In the genomic region with DNA sequence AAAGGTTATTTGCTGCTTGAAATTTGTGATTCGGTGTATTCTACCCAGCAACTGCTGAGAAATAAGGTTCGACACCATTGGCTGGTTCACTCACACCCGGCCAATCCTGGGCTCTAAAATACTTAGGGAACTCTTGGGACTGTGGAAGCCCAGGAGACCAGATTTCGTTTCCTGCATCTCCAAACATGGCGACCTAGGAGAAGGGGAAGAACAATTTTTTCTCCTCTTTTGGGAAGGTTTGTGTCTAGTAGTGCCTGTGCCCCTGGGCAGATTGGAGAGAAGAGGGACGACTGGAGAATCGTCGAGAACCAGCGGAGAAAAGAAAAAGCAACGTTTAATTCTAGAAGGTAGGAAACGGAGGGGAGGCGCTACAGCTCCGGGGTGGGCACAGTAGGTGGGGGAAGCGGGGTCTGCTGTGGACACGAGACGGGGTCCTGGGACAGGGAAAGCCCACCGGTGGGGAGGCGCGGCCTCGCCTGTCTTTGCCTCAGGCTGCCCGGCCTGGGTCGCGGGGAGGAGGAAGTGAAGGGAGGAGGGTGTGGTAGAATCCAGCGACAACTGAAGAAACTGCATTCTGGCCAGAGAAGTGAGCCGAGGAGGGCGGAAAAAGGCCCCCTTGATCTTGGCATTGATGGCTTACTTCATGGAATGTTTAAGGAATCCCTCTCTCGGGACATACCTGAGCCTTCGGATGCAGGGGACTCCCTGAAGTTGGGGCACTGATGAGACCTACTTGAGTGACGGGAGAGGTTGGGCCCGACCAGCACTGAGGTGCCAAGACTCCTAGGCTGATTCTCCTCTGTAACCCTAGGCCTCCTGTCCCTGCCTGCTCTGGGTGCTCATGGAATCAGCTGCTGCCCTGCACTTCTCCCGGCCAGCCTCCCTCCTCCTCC, we compare ENCODE assay signal across 8 cellular contexts. TPM values are rescaled to one million over a fixed set of nuclear protein-coding genes. Genes with fewer than 3 reads are reported as not detected.
DNase-seq lines count a peak whose midpoint lies in the region; ATAC-seq and TF ChIP-seq lines count a peak whose summit lies in the region.

A gene (plus strand): TSS at position 160 of the 893 bp plus-strand sequence. CDS start 682 bp downstream, at position 842.

- H3K4me2 ChIP-seq in GM23338 (peak within 1 kb of the TSS; percentile 71), Karpas-422 (ENCODE audit: low read depth, low read length, poor library complexity, severe bottlenecking) (peak within 1 kb of the TSS; percentile 89)

- no peaks in the 10 kb centered on the region for H3K9me2 ChIP-seq in GM23338 (ENCODE audit: insufficient read depth)
- H3K9me2 ChIP-seq in Karpas-422 (replicated peaks; ENCODE audit: insufficient read depth, low read length) = no peaks in the 10 kb centered on the region

- DNase-seq in Daoy (ENCODE audit: low read depth) (peak; percentile 90), GM23338 (ENCODE audit: low spot score) (peak; percentile 98), Karpas-422 (peak; percentile 95), RPMI7951 (ENCODE audit: low read depth) (peak; percentile 92), fibroblast of mammary gland (ENCODE audit: low read depth) (peak; percentile 93), naive B cell (peak; percentile 81)
- peak; percentile 63 for DNase-seq in activated T-helper 2 cell treated with anti-CD3 and anti-CD28 coated beads, Interferon-gamma antibody, Interleukin-2, Interleukin-4, amounts not matched to agents 10 μg/mL and 5 μg/mL and 100 μg/mL, durations not matched to agents 14 hours and 24 hours and 36 hours (ENCODE audit: low spot score)
- DNase-seq in stimulated activated naive CD8-positive, alpha-beta T cell treated with anti-CD3 and anti-CD28 coated beads, Interleukin-15, Interleukin-2, amounts not matched to agents 100 U/mL and 50 U/mL, for 24 hours = peak; percentile 64

- no peaks in the 10 kb centered on the region for H3K9me3 ChIP-seq in Karpas-422 (ENCODE audit: low read length)

- peak within 1 kb of the TSS; percentile 93 for H3K9ac ChIP-seq in Karpas-422 (ENCODE audit: low read length)

- H3K9me3 Mint-ChIP-seq in GM23338 (no peaks in the 10 kb centered on the region), naive B cell (no peaks in the 10 kb centered on the region)
- H3K9me3 Mint-ChIP-seq in activated T-helper 2 cell treated with anti-CD3 and anti-CD28 coated beads, Interferon-gamma antibody, Interleukin-2, Interleukin-4, amounts not matched to agents 10 μg/mL and 5 μg/mL and 100 μg/mL, durations not matched to agents 14 hours and 24 hours and 36 hours = no peaks in the 10 kb centered on the region

- ATAC-seq in GM23338 (peak; percentile 98), naive B cell (ENCODE audit: low read depth in 2 of 2) (peak; percentile 97 to 98)
- ATAC-seq in stimulated activated naive CD8-positive, alpha-beta T cell treated with anti-CD3 and anti-CD28 coated beads, Interleukin-15, Interleukin-2, amounts not matched to agents 100 U/mL and 50 U/mL, for 24 hours = peak; percentile 97

- H3K36me3 ChIP-seq in GM23338 (ENCODE audit: insufficient read depth) = peaks cover 7% of the 10 kb centered on the region
- H3K36me3 ChIP-seq in Karpas-422 (ENCODE audit: insufficient read depth, low read length) = peaks cover 33% of the 10 kb centered on the region

- H4K20me1 ChIP-seq in GM23338 (replicated peaks; ENCODE audit: insufficient read depth) = peaks cover 2% of the 10 kb centered on the region; the same call in 1 of the 2 replicates
- H4K20me1 ChIP-seq in Karpas-422 (ENCODE audit: insufficient read depth, low read depth, low read length) = no peaks in the 10 kb centered on the region

- H2AFZ ChIP-seq in GM23338 (peak within 1 kb of the TSS; percentile 73), Karpas-422 (ENCODE audit: low read length) (peak within 1 kb of the TSS; percentile 95)

- H3K79me2 ChIP-seq in GM23338 (replicated peaks; ENCODE audit: insufficient read depth) = peaks cover 14% of the 10 kb centered on the region
- peaks cover 39% of the 10 kb centered on the region for H3K79me2 ChIP-seq in Karpas-422 (ENCODE audit: low read length)

- TF ChIP-seq CTCF in GM23338 (conservative IDR thresholded peaks at IDR 0.05; ENCODE audit: low read depth in 2 of 2) = peak in 1 of 2 experiments; percentile 11; a peak in 1 of 4 replicates
- no peak for TF ChIP-seq CTCF in fibroblast of mammary gland (conservative IDR thresholded peaks at IDR 0.05; ENCODE audit: control insufficient read depth, insufficient read depth, low read depth, low read length)

- peak within 1 kb of the TSS; percentile 93 for H3K4me3 Mint-ChIP-seq in GM23338
- peak within 1 kb of the TSS; percentile 97 for H3K4me3 Mint-ChIP-seq in activated T-helper 2 cell treated with anti-CD3 and anti-CD28 coated beads, Interferon-gamma antibody, Interleukin-2, Interleukin-4, amounts not matched to agents 10 μg/mL and 5 μg/mL and 100 μg/mL, durations not matched to agents 14 hours and 24 hours and 36 hours (ENCODE audit: low read depth)
- peak within 1 kb of the TSS; percentile 92 to 100 (median 99) for H3K4me3 Mint-ChIP-seq in naive B cell

- H3K27me3 ChIP-seq in GM23338 (ENCODE audit: insufficient read depth) (no peaks in the 10 kb centered on the region), Karpas-422 (ENCODE audit: low read length) (no peaks in the 10 kb centered on the region)

- H3K4me3 ChIP-seq in GM23338 (peak within 1 kb of the TSS; percentile 63), Karpas-422 (ENCODE audit: low read length) (peak within 1 kb of the TSS; percentile 94), fibroblast of mammary gland (ENCODE audit: control insufficient read depth, low read depth, low read length) (peak within 1 kb of the TSS; percentile 98)

- no peak within 1 kb of the TSS for H3K27ac ChIP-seq in GM23338 (ENCODE audit: low read depth)
- peak within 1 kb of the TSS; percentile 82 for H3K27ac ChIP-seq in Karpas-422 (ENCODE audit: low read length)

- H3K27me3 Mint-ChIP-seq in GM23338 (ENCODE audit: insufficient read depth, low read depth, poor library complexity) = peaks cover 1% of the 10 kb centered on the region
- no peaks in the 10 kb centered on the region for H3K27me3 Mint-ChIP-seq in activated T-helper 2 cell treated with anti-CD3 and anti-CD28 coated beads, Interferon-gamma antibody, Interleukin-2, Interleukin-4, amounts not matched to agents 10 μg/mL and 5 μg/mL and 100 μg/mL, durations not matched to agents 14 hours and 24 hours and 36 hours (ENCODE audit: low read depth)
- H3K27me3 Mint-ChIP-seq in naive B cell = no peaks in the 10 kb centered on the region

- H3F3A ChIP-seq in GM23338 (replicated peaks; ENCODE audit: low read depth) = no peaks in the 10 kb centered on the region

- H3K4me1 ChIP-seq in GM23338 (ENCODE audit: insufficient read depth) = no peaks in the 10 kb centered on the region; the same call in none of the 2 replicates
- H3K4me1 ChIP-seq in Karpas-422 (ENCODE audit: low read length) = peaks cover 27% of the 10 kb centered on the region

- peaks cover 16% of the 10 kb centered on the region for H3K4me1 Mint-ChIP-seq in GM23338
- H3K4me1 Mint-ChIP-seq in activated T-helper 2 cell treated with anti-CD3 and anti-CD28 coated beads, Interferon-gamma antibody, Interleukin-2, Interleukin-4, amounts not matched to agents 10 μg/mL and 5 μg/mL and 100 μg/mL, durations not matched to agents 14 hours and 24 hours and 36 hours (ENCODE audit: low read depth) = peaks cover 39% of the 10 kb centered on the region
- H3K4me1 Mint-ChIP-seq in naive B cell = peaks cover 46 to 74% (median 64%) of the 10 kb centered on the region in 3 donors

- H3K27ac Mint-ChIP-seq in GM23338 = peak within 1 kb of the TSS; percentile 98
- H3K27ac Mint-ChIP-seq in activated T-helper 2 cell treated with anti-CD3 and anti-CD28 coated beads, Interferon-gamma antibody, Interleukin-2, Interleukin-4, amounts not matched to agents 10 μg/mL and 5 μg/mL and 100 μg/mL, durations not matched to agents 14 hours and 24 hours and 36 hours = peak within 1 kb of the TSS; percentile 95
- peak within 1 kb of the TSS; percentile 91 to 98 (median 97) for H3K27ac Mint-ChIP-seq in naive B cell

- intact Hi-C loops in activated T-helper 2 cell treated with anti-CD3 and anti-CD28 coated beads, Interferon-gamma antibody, Interleukin-2, Interleukin-4, amounts not matched to agents 10 μg/mL and 5 μg/mL and 100 μg/mL, durations not matched to agents 14 hours and 24 hours and 36 hours (cut with micrococcal nuclease) = loop anchor here (1.0 to 5.0 kb wide), 5 partner anchors 15 to 91 kb away; a partner anchor contains a TSS

- H3K36me3 Mint-ChIP-seq in GM23338 (ENCODE audit: low read depth) = peaks cover 27% of the 10 kb centered on the region
- H3K36me3 Mint-ChIP-seq in activated T-helper 2 cell treated with anti-CD3 and anti-CD28 coated beads, Interferon-gamma antibody, Interleukin-2, Interleukin-4, amounts not matched to agents 10 μg/mL and 5 μg/mL and 100 μg/mL, durations not matched to agents 14 hours and 24 hours and 36 hours (ENCODE audit: low read depth) = peaks cover 46% of the 10 kb centered on the region
- peaks cover 14 to 19% of the 10 kb centered on the region in 2 donors for H3K36me3 Mint-ChIP-seq in naive B cell

TF ChIP-seq in GM23338, 12 proteins besides CTCF, POLR2A, EP300 and RAD21:
- peak; percentile 74 for TF ChIP-seq POLR2AphosphoS5 (IDR thresholded peaks at IDR 0.05; ENCODE audit: low read depth)
- TF ChIP-seq CREB1 (CRISPR knock-in tag; IDR thresholded peaks at IDR 0.05; ENCODE audit: low read depth) = peak; percentile 85
- TF ChIP-seq NANOG (IDR thresholded peaks at IDR 0.05; ENCODE audit: borderline replicate concordance) = no peak
- no peak for TF ChIP-seq EZH2phosphoT487 (IDR thresholded peaks at IDR 0.05; ENCODE audit: unreplicated experiment)
TF ChIP-seq in GM23338: peak in this region for 2.

RNA-seq across cellular contexts. Expression of the gene that starts here (rescaled TPM):
- total RNA-seq in Daoy (2014; rRNA removed; shearing (Covaris generic)) = 11.1 and 14.0 TPM in 2 replicates
- total RNA-seq in GM23338 (2014; rRNA removed; shearing (Covaris generic)) = 6.5 and 7.0 TPM in 2 replicates
- polyA plus RNA-seq in GM23338 (2016; fragmentation: Nextera tagmentation; extraction: Ambion mirVana) (6.3 and 7.0 TPM in 2 replicates), naive B cell (ENCODE audit: low read depth in 6 of 6) (10 to 100 TPM in 5 of 6 donors, 1 to 10 TPM in 1; 8.4 to 21.4 (median 13.0) TPM)
- total RNA-seq in Karpas-422 (2014; rRNA removed; shearing (Covaris generic); ENCODE audit: low replicate concordance) = 6.4 and 12.6 TPM in 2 replicates
- total RNA-seq in RPMI7951 (2014; rRNA removed; shearing (Covaris generic)) = 12.3 and 15.0 TPM in 2 replicates
- 20.2 and 23.0 TPM in 2 replicates for total RNA-seq in activated T-helper 2 cell treated with anti-CD3 and anti-CD28 coated beads, Interferon-gamma antibody, Interleukin-2, Interleukin-4, amounts not matched to agents 10 μg/mL and 5 μg/mL and 100 μg/mL, durations not matched to agents 14 hours and 24 hours and 36 hours
